8 cellular contexts compared by ENCODE assay signal in genomic region chr7:2800923-2801682, GRCh38. TPM values are rescaled to one million over a fixed set of nuclear protein-coding genes. Genes with fewer than 3 reads are reported as not detected.
DNase-seq lines count a peak whose midpoint lies in the region; TF ChIP-seq lines count a peak whose summit lies in the region.
"Had no signal": no experiment of that assay in that cellular context is flagged by ENCODE, and none has a peak within 500 bp of the region (broad histone marks: within the 10 kb centered on the region; RNA-seq: fewer than 3 reads in every experiment).

No MANE protein-coding gene starts in this region.

- DNase-seq in HL-60 (ENCODE audit: low read depth in 1 of 2, low spot score in 1 of 2) (peak; percentile 32 to 73), adipocyte (ENCODE audit: low read depth) (no peak), hepatocyte (ENCODE audit: low spot score) (no peak), testis (peak; percentile 68), NCI-H1930 (lab: John Stamatoyannopoulos, UW) (no peak)
- no peak for DNase-seq in stimulated activated CD4-positive, alpha-beta T cell treated with anti-CD3 and anti-CD28 coated beads, Interleukin-2, amount 100 ng/mL, for 48 hours
- no peak for DNase-seq in activated naive CD4-positive, alpha-beta T cell treated with Interleukin-2 at 50 U/mL for 16 hours
- DNase-seq: NCI-H2171 had no signal

- H3K27me3 ChIP-seq in HL-60 (ENCODE audit: insufficient read depth, poor library complexity, severe bottlenecking) (no peaks in the 10 kb centered on the region), adipocyte (replicated peaks; ENCODE audit: control insufficient read depth, insufficient read depth, low read length) (no peaks in the 10 kb centered on the region), hepatocyte (no peaks in the 10 kb centered on the region), testis (no peaks in the 10 kb centered on the region)

- WGBS in hepatocyte (ENCODE audit: low lambda C conversion rate, missing lambda C conversion rate) = 84% methylated on average over 16 of the region's 16 CpGs
- WGBS in testis, 2 donors = 78 to 83% methylated on average over 16 of the region's 16 CpGs

- peak overlapping the region; percentile 68 for H3K9ac ChIP-seq in adipocyte (ENCODE audit: low read length)

- H4K20me1 ChIP-seq in hepatocyte (ENCODE audit: insufficient read depth, poor library complexity, severe bottlenecking) = no peaks in the 10 kb centered on the region

- H3K4me3 ChIP-seq in HL-60 (replicated peaks; ENCODE audit: insufficient read depth, low read length) = no peak overlapping the region
- H3K4me3 ChIP-seq in adipocyte (ENCODE audit: low read length) = peak overlapping the region; percentile 62
- no peak overlapping the region for H3K4me3 ChIP-seq in hepatocyte
- H3K4me3 ChIP-seq in testis = no peak overlapping the region

- H3K4me1 ChIP-seq in adipocyte (ENCODE audit: control insufficient read depth, insufficient read depth, low read length) (peaks cover 57% of the 10 kb centered on the region), hepatocyte (ENCODE audit: insufficient read depth) (peaks cover 50% of the 10 kb centered on the region), testis (peaks cover 59% of the 10 kb centered on the region)

- no peaks in the 10 kb centered on the region for H3K36me3 ChIP-seq in adipocyte (ENCODE audit: control insufficient read depth, insufficient read depth, low read length, severe bottlenecking)
- H3K36me3 ChIP-seq in hepatocyte (replicated peaks; ENCODE audit: insufficient read depth, low read depth) = no peaks in the 10 kb centered on the region
- no peaks in the 10 kb centered on the region for H3K36me3 ChIP-seq in testis (ENCODE audit: low read depth, missing control alignments)

- H3K27ac ChIP-seq in HL-60 (replicated peaks) = peak overlapping the region; percentile 47
- H3K27ac ChIP-seq in hepatocyte = peak overlapping the region; percentile 97
- peak overlapping the region in 1 of 2 donors; percentile 46 for H3K27ac ChIP-seq in testis

- H3K79me2 ChIP-seq in hepatocyte = peaks cover 72% of the 10 kb centered on the region

- no peak for TF ChIP-seq POLR2A in testis (IDR thresholded peaks at IDR 0.05)

- H3K9me2 ChIP-seq in hepatocyte (replicated peaks; ENCODE audit: insufficient read depth) = no peaks in the 10 kb centered on the region

- intact Hi-C loops in testis (cut with DNase I; ENCODE audit: low total_unique reads) = no loop called here

- peak overlapping the region; percentile 71 for H3K4me2 ChIP-seq in hepatocyte

- H3K9me3 ChIP-seq in adipocyte (ENCODE audit: control insufficient read depth, low read length) = no peaks in the 10 kb centered on the region
- no peaks in the 10 kb centered on the region for H3K9me3 ChIP-seq in hepatocyte (ENCODE audit: low read depth)
- no peaks in the 10 kb centered on the region for H3K9me3 ChIP-seq in testis

- no peak overlapping the region for H2AFZ ChIP-seq in hepatocyte

- TF ChIP-seq CTCF in HL-60 (IDR thresholded peaks at IDR 0.05; ENCODE audit: insufficient read depth, low read length) (no peak), hepatocyte (IDR thresholded peaks at IDR 0.05; ENCODE audit: poor library complexity) (no peak), testis (IDR thresholded peaks at IDR 0.05) (no peak)

RNA-seq across cellular contexts. Expression of gene GNA12, which starts 43.0 kb away (rescaled TPM):
- total RNA-seq in hepatocyte (28.4 and 54.8 TPM in 2 replicates), testis (10 to 100 TPM; 50.0 to 69.6 TPM)
- polyA plus RNA-seq in hepatocyte (34.8 and 40.2 TPM in 2 replicates), testis (ENCODE audit: insufficient read depth, low read depth, low replicate concordance) (53.2 TPM)

Comparison
In these comparisons a context has a peak if more than half of its experiments do, and no peak if none do; other contexts are left out.
1. DNase-seq: peak in HL-60 (2 of 2) and testis (single experiment); none in adipocyte (single experiment), hepatocyte (single experiment), NCI-H1930 (0 of 2), stimulated activated CD4-positive, alpha-beta T cell treated with anti-CD3 and anti-CD28 coated beads, Interleukin-2, amount 100 ng/mL, for 48 hours (0 of 2) and activated naive CD4-positive, alpha-beta T cell treated with Interleukin-2 at 50 U/mL for 16 hours (single experiment).